ENCODE assay signal across 21 cellular contexts in genomic region chr3:129732200-129732876, GRCh38.
A peak's percentile ranks its signal among the peaks of the same experiment; 100 is the strongest.
DNase-seq lines count a peak whose midpoint lies in the region; ATAC-seq, FAIRE-seq and TF ChIP-seq lines count a peak whose summit lies in the region.
"Had no signal": no experiment of that assay in that cellular context is flagged by ENCODE, and none has a peak within 500 bp of the region (broad histone marks: within the 10 kb centered on the region; RNA-seq: fewer than 3 reads in every experiment).

No MANE protein-coding gene starts in this region.

- H3K9me3 ChIP-seq in pancreas, result no peaks in the 10 kb centered on the region
- H3K9me3 ChIP-seq: gastroesophageal sphincter, thyroid gland had no signal

- H3K4me1 ChIP-seq in pancreas, result peaks cover 0 to 3% (median 0%) of the 10 kb centered on the region in 3 donors

- no peak for TF ChIP-seq CTCF in pancreas (IDR thresholded peaks at IDR 0.05)

- peak; percentile 32 for DNase-seq in H7
- DNase-seq in NCI-H526 (lab: John Stamatoyannopoulos, UW), result peak; percentile 26 to 62
- DNase-seq in dedifferentiated amniotic fluid mesenchymal stem cell (ENCODE audit: extremely low spot score), result peak; percentile 14
- no peak for DNase-seq in pancreas
- DNase-seq in SKM-1 (lab: John Stamatoyannopoulos, UW; ENCODE audit: unreplicated experiment), result no peak
- DNase-seq in activated CD4-positive, alpha-beta T cell treated with anti-CD3 and anti-CD28 coated beads for 4 hours, result no peak
- DNase-seq in DMS 273 treated with DMSO at 0.1 percent for 48 hours (lab: John Stamatoyannopoulos, UW), result no peak
- DNase-seq: activated gamma-delta T cell treated with Interleukin-2 at 50 U/mL for 16 hours, amygdala, GDM1, Karpas-422, NCI-H446 treated with DMSO at 0.1 percent for 48 hours, posterior cingulate gyrus, T-helper 9 cell, thyroid gland had no signal

- peak overlapping the region in 1 of 4 donors; percentile 18 for H3K27ac ChIP-seq in pancreas
- H3K27ac ChIP-seq: gastroesophageal sphincter, HL-60, thyroid gland had no signal

- no peak for FAIRE-seq in pancreas (lab: Jason Lieb, UNC)
- FAIRE-seq: endothelial cell of umbilical vein, GM12892 had no signal

- peak in 3 of 4 donors; percentile 35 to 80 (median 50) for ATAC-seq in pancreas
- no peak for ATAC-seq in HG03571 (IDR thresholded peaks at IDR 0.05; ENCODE audit: unreplicated experiment)
- ATAC-seq: activated CD4-positive, CD25-positive, alpha-beta regulatory T cell treated with anti-CD3 and anti-CD28 coated beads, Interleukin-2, amount 50 U/mL, for 24 hours; gastroesophageal sphincter had no signal

- 81 to 88% methylated on average over 1 of the region's 1 CpG for WGBS in pancreas, 2 donors

- no peaks in the 10 kb centered on the region for H3K27me3 ChIP-seq in H7 (ENCODE audit: control insufficient read depth, insufficient read depth, low read length)
- H3K27me3 ChIP-seq in pancreas, result no peaks in the 10 kb centered on the region
- H3K27me3 ChIP-seq: gastroesophageal sphincter, thyroid gland had no signal

- H3K4me3 ChIP-seq in H7 (ENCODE audit: insufficient read depth, low read depth, low read length) (no peak overlapping the region), pancreas (no peak overlapping the region)
- H3K4me3 ChIP-seq: gastroesophageal sphincter, thyroid gland had no signal

- intact Hi-C loops in pancreas (cut with DNase I), result no loop called here

- H3K36me3 ChIP-seq in H7 (replicated peaks; ENCODE audit: control insufficient read depth, insufficient read depth, low read length) (no peaks in the 10 kb centered on the region), pancreas (no peaks in the 10 kb centered on the region)
- H3K36me3 ChIP-seq: thyroid gland had no signal

Comparison
In these comparisons a context has a peak if more than half of its experiments do, and no peak if none do; other contexts are left out.
1. DNase-seq: peak in H7 (single experiment), NCI-H526 (2 of 2) and dedifferentiated amniotic fluid mesenchymal stem cell (single experiment); none in pancreas (0 of 6), SKM-1 (single experiment), activated CD4-positive, alpha-beta T cell treated with anti-CD3 and anti-CD28 coated beads for 4 hours (0 of 2) and DMS 273 treated with DMSO at 0.1 percent for 48 hours (single experiment).